11 cellular contexts compared by ENCODE assay signal in genomic region chr6:167893416-167893815, GRCh38.
A peak's percentile ranks its signal among the peaks of the same experiment; 100 is the strongest.
DNase-seq lines count a peak whose midpoint lies in the region; ATAC-seq and TF ChIP-seq lines count a peak whose summit lies in the region.
"Had no signal": no experiment of that assay in that cellular context is flagged by ENCODE, and none has a peak within 500 bp of the region (broad histone marks: within the 10 kb centered on the region; RNA-seq: fewer than 3 reads in every experiment).

No MANE protein-coding gene starts in this region.

- no peaks in the 10 kb centered on the region for H3K27me3 ChIP-seq in HUES64 (ENCODE audit: insufficient read depth, low read length)

- 49% methylated on average over 5 of the region's 5 CpGs for WGBS in HUES64

- peak overlapping the region; percentile 65 for H3K27ac ChIP-seq in HUES64 (ENCODE audit: low read depth, low read length)
- H3K27ac ChIP-seq: SK-N-MC had no signal

- H3K36me3 ChIP-seq in HUES64 (ENCODE audit: insufficient read depth, low read length): peaks cover 65% of the 10 kb centered on the region

- DNase-seq in HCEC 1CT (peak; percentile 44), glomerular visceral epithelial cell (ENCODE audit: extremely low spot score) (peak; percentile 69), GM10266 (ENCODE audit: extremely low spot score) (no peak), NCI-H146 treated with DMSO at 0.1 percent for 48 hours (lab: John Stamatoyannopoulos, UW; ENCODE audit: unreplicated experiment) (no peak), KBM-7 (no peak), DMS114 treated with DMSO at 0.1 percent for 48 hours (lab: John Stamatoyannopoulos, UW; ENCODE audit: unreplicated experiment) (no peak)
- DNase-seq: activated naive CD8-positive, alpha-beta T cell treated with anti-CD3 and anti-CD28 coated beads, Interleukin-2, amount 10 ng/mL, durations not matched to agents 7 days and 5 days had no signal

- in situ Hi-C loops in KBM-7 (cut with MboI; ENCODE audit: low pct_unique_long_range_greater_than_20kb, low sequenced_read_pairs): no loop called here

- H3K4me1 ChIP-seq in HUES64 (ENCODE audit: insufficient read depth, low read length): peaks cover 35% of the 10 kb centered on the region

- H3K9me3 ChIP-seq in HUES64 (ENCODE audit: insufficient read depth, low read depth, low read length): no peaks in the 10 kb centered on the region

- no peak for TF ChIP-seq CTCF in GM10266 (IDR thresholded peaks at IDR 0.05; ENCODE audit: control insufficient read depth, insufficient read depth, low read depth, missing control alignments)

- no peak overlapping the region for H3K4me3 ChIP-seq in HUES64 (ENCODE audit: low read length)
- H3K4me3 ChIP-seq: lung, SK-N-MC had no signal

- peak; percentile 84 for ATAC-seq in GM18498 (IDR thresholded peaks at IDR 0.05; ENCODE audit: unreplicated experiment)

- peak overlapping the region; percentile 53; the same call in 1 of the 2 replicates for H3K9ac ChIP-seq in HUES64 (ENCODE audit: low read depth, low read length)

Comparison
In these comparisons a context has a peak if more than half of its experiments do, and no peak if none do; other contexts are left out.
1. DNase-seq: peak in HCEC 1CT (single experiment) and glomerular visceral epithelial cell (single experiment); none in GM10266 (single experiment), NCI-H146 treated with DMSO at 0.1 percent for 48 hours (single experiment), KBM-7 (single experiment) and DMS114 treated with DMSO at 0.1 percent for 48 hours (single experiment).